ENCODE assay signal across 20 cellular contexts in genomic region chr7:91031757-91032156, GRCh38.
DNase-seq lines count a peak whose midpoint lies in the region; ATAC-seq and TF ChIP-seq lines count a peak whose summit lies in the region.
"Had no signal": no experiment of that assay in that cellular context is flagged by ENCODE, and none has a peak within 500 bp of the region (broad histone marks: within the 10 kb centered on the region; RNA-seq: fewer than 3 reads in every experiment).

No MANE protein-coding gene starts in this region.

- H3K27ac ChIP-seq in Karpas-422 (ENCODE audit: low read length) (0 out of 2 replicates have a peak overlapping the region, but pooled peaks have one; percentile 75), iPS-20b (ENCODE audit: low read length) (no peak overlapping the region), left lung (no peak overlapping the region)

- H3K9me3 ChIP-seq in Karpas-422 (ENCODE audit: low read length) (no peaks in the 10 kb centered on the region), iPS-20b (ENCODE audit: insufficient read depth, low read depth, low read length) (peaks cover 5% of the 10 kb centered on the region; the same call in 1 of the 2 replicates), left lung (no peaks in the 10 kb centered on the region)
- H3K9me3 ChIP-seq: HAP-1 had no signal

- H3K9me3 Mint-ChIP-seq in natural killer cell: no peaks in the 10 kb centered on the region
- H3K9me3 Mint-ChIP-seq: neural crest cell had no signal

- no peaks in the 10 kb centered on the region for H3K4me1 Mint-ChIP-seq in natural killer cell

- H3K27me3 ChIP-seq in Karpas-422 (ENCODE audit: low read length): no peaks in the 10 kb centered on the region
- H3K27me3 ChIP-seq in iPS-20b (ENCODE audit: insufficient read depth, low read length): no peaks in the 10 kb centered on the region
- no peaks in the 10 kb centered on the region for H3K27me3 ChIP-seq in left lung

- H3K27me3 Mint-ChIP-seq in natural killer cell (ENCODE audit: low read depth in 2 of 2): no peaks in the 10 kb centered on the region
- H3K27me3 Mint-ChIP-seq: progenitor cell of endocrine pancreas had no signal

- no peaks in the 10 kb centered on the region for H3K36me3 ChIP-seq in Karpas-422 (ENCODE audit: insufficient read depth, low read length)
- no peaks in the 10 kb centered on the region for H3K36me3 ChIP-seq in iPS-20b (ENCODE audit: insufficient read depth, low read depth, low read length)
- H3K36me3 ChIP-seq in left lung: no peaks in the 10 kb centered on the region
- H3K36me3 ChIP-seq: HAP-1 had no signal

- no peak overlapping the region for H3K4me2 ChIP-seq in Karpas-422 (ENCODE audit: low read depth, low read length, poor library complexity, severe bottlenecking)

- H3K27ac Mint-ChIP-seq in natural killer cell: no peak overlapping the region
- H3K27ac Mint-ChIP-seq: activated CD8-positive, alpha-beta T cell treated with anti-CD3 and anti-CD28 coated beads, Interleukin-2, amount 10 ng/mL, durations not matched to agents 7 days and 5 days; progenitor cell of endocrine pancreas had no signal

- H3K4me1 ChIP-seq in Karpas-422 (ENCODE audit: low read length) (peaks cover 55% of the 10 kb centered on the region), iPS-20b (ENCODE audit: insufficient read depth, low read length) (peaks cover 28% of the 10 kb centered on the region), left lung (no peaks in the 10 kb centered on the region)
- H3K4me1 ChIP-seq: HAP-1 had no signal

- DNase-seq in DMS53 (lab: John Stamatoyannopoulos, UW): peak; percentile 86
- DNase-seq in Karpas-422: no peak
- DNase-seq in SHP77 treated with DMSO at 0.1 percent for 48 hours (lab: John Stamatoyannopoulos, UW): peak; percentile 41
- no peak for DNase-seq in activated naive CD4-positive, alpha-beta T cell (lab: John Stamatoyannopoulos, UW)
- no peak for DNase-seq in left lung
- DNase-seq in kidney glomerular epithelial cell (lab: John Stamatoyannopoulos, UW): no peak
- no peak for DNase-seq in natural killer cell
- DNase-seq: ACHN; activated CD4-positive, alpha-beta T cell treated with anti-CD3 and anti-CD28 coated beads for 1 hour; activated CD8-positive, alpha-beta T cell treated with anti-CD3 and anti-CD28 coated beads, Interleukin-2, amount 10 ng/mL, durations not matched to agents 7 days and 5 days; activated T-cell treated with anti-CD3 and anti-CD28 coated beads, Interleukin-2, amount 50 U/mL, for 1 hour; C1 segment of cervical spinal cord; KG1; NCI-H2029 treated with DMSO at 0.1 percent for 48 hours; NCI-H345; T1000 had no signal

- H3K4me3 ChIP-seq in Karpas-422 (ENCODE audit: low read length) (no peak overlapping the region), iPS-20b (ENCODE audit: low read length) (peak overlapping the region; percentile 29), left lung (no peak overlapping the region)
- H3K4me3 ChIP-seq: HAP-1 had no signal

- TF ChIP-seq CTCF in left lung (IDR thresholded peaks at IDR 0.05) (no peak), natural killer cell (IDR thresholded peaks at IDR 0.05) (no peak)

- H4K20me1 ChIP-seq in Karpas-422 (ENCODE audit: insufficient read depth, low read depth, low read length): no peaks in the 10 kb centered on the region

- intact Hi-C loops in left lung (cut with DNase I): loop anchor here in 1 of 2 donors (10.0 kb wide), 1 partner anchor 477 kb away; no protein-coding TSS in a partner anchor
- intact Hi-C loops in natural killer cell (cut with micrococcal nuclease): no loop called here

- peaks cover 63% of the 10 kb centered on the region for H3K79me2 ChIP-seq in Karpas-422 (ENCODE audit: low read length)

- no peak overlapping the region for H3K4me3 Mint-ChIP-seq in natural killer cell
- H3K4me3 Mint-ChIP-seq: activated CD8-positive, alpha-beta T cell treated with anti-CD3 and anti-CD28 coated beads, Interleukin-2, amount 10 ng/mL, durations not matched to agents 7 days and 5 days; neural crest cell had no signal

- H2AFZ ChIP-seq in Karpas-422 (ENCODE audit: low read length): no peak overlapping the region

- H3K36me3 Mint-ChIP-seq in natural killer cell: no peaks in the 10 kb centered on the region

- no peaks in the 10 kb centered on the region for H3K9me2 ChIP-seq in Karpas-422 (replicated peaks; ENCODE audit: insufficient read depth, low read length)

- H3K9ac ChIP-seq in Karpas-422 (ENCODE audit: low read length) (no peak overlapping the region), iPS-20b (ENCODE audit: low read depth, low read length) (no peak overlapping the region)

- no peak for ATAC-seq in left lung
- no peak for ATAC-seq in natural killer cell
- ATAC-seq: activated CD8-positive, alpha-beta T cell treated with anti-CD3 and anti-CD28 coated beads, Interleukin-2, amount 10 ng/mL, durations not matched to agents 7 days and 5 days had no signal

Comparison
In these comparisons a context has a peak if more than half of its experiments do, and no peak if none do; other contexts are left out.
1. DNase-seq: peak in DMS53 (single experiment) and SHP77 treated with DMSO at 0.1 percent for 48 hours (single experiment); none in Karpas-422 (single experiment), activated naive CD4-positive, alpha-beta T cell (0 of 4), left lung (0 of 2), kidney glomerular epithelial cell (single experiment) and natural killer cell (single experiment).